8 cellular contexts compared by ENCODE assay signal in the genomic region with DNA sequence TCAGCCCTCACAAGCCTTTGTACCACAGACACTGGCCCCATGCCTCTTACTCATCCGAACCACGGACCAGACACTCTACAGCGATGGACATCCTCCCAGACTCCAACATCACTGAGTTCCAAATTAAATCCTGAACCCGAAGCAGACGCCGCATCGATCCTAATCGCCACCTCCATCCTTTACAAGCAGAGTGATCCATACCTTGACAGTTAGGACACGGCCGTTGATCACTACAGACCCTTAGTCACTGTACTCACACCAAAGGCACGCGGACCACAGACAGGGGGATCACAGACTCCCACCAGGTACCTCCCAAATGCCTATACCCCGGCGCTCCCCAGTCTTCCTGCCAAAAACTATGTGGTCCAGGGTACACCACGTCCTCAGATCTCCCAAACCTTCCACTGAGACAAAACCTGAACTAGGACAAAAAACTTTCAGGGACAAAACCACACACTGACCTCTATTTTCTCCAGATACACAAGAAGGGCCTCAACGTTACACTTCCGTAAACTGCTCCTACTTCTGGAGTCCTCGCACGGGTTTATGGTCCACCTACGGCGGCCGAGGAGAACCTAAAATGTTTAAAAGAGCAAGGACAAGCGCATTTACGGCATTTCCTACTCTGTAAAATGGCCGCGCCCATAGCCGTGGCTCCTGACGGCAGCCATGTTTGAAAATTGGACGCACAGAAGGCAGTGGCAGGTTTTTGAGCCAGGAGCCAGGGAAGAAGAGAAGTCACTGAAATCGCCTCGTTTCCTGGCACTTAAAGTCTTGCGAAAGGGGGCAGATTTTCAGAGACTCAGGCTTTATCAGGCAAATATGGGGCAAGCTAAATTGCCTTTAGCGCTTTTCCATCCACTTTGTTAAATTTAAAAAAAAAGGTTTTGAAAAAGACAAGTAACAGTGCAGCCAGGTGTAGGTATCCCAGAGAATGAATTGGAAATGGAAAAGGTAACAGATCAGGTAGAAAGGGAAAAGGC. TPM values are rescaled to one million over a fixed set of nuclear protein-coding genes. Genes with fewer than 3 reads are reported as not detected.
DNase-seq lines count a peak whose midpoint lies in the region; ATAC-seq and TF ChIP-seq lines count a peak whose summit lies in the region.

Gene ZNF350 (minus strand): TSS at position 532 of the 983 bp plus-strand sequence. CDS start 12,480 bp downstream, outside the sequence.

- no peak within 1 kb of the TSS for H2BK120ac ChIP-seq in IMR-90 (ENCODE audit: low read depth, low read length)

- H3K4me3 ChIP-seq in CD8-positive, alpha-beta T cell (ENCODE audit: low read depth, low read length), result peak within 1 kb of the TSS; percentile 92
- H3K4me3 ChIP-seq in IMR-90 (ENCODE audit: insufficient read depth, low read depth, low read length), result peak within 1 kb of the TSS; percentile 93

- 0% methylated on average over 11 of the region's 33 CpGs; no CpG with 5 or more reads in 1 of the 2 experiments for WGBS in IMR-90 (ENCODE audit: extremely low coverage in 2 of 2, insufficient read length in 1 of 2), 2 experiments

- no peaks in the 10 kb centered on the region for H3K27me3 Mint-ChIP-seq in CD8-positive, alpha-beta T cell (ENCODE audit: low read depth)
- H3K27me3 Mint-ChIP-seq in natural killer cell (ENCODE audit: low read depth in 2 of 2), result no peaks in the 10 kb centered on the region

- no peaks in the 10 kb centered on the region for H4K20me1 ChIP-seq in IMR-90 (ENCODE audit: insufficient read depth, low read length)

- peak within 1 kb of the TSS; percentile 63 for H3K56ac ChIP-seq in IMR-90 (ENCODE audit: extremely low read depth, insufficient read depth, low read length)

- H3K27me3 ChIP-seq in CD8-positive, alpha-beta T cell (ENCODE audit: insufficient read depth, low read length), result no peaks in the 10 kb centered on the region
- H3K27me3 ChIP-seq in IMR-90 (ENCODE audit: control insufficient read depth, insufficient read depth, low read length), result no peaks in the 10 kb centered on the region

- peak; percentile 85 for TF ChIP-seq POLR2A in IMR-90 (IDR thresholded peaks at IDR 0.05; ENCODE audit: low read depth, low read length)

- peak within 1 kb of the TSS; percentile 95 for H3K27ac Mint-ChIP-seq in CD8-positive, alpha-beta T cell
- peak within 1 kb of the TSS; percentile 90 to 96 for H3K27ac Mint-ChIP-seq in natural killer cell

- TF ChIP-seq RAD21 in IMR-90 (IDR thresholded peaks at IDR 0.05; ENCODE audit: low read length), result peak; percentile 11; the same call in 1 of the 2 replicates

- in situ Hi-C loops in IMR-90 (cut with MboI; ENCODE audit: low sequenced_read_pairs), result no loop called here

- 0 out of 2 replicates have a peak within 1 kb of the TSS, but pooled peaks have one; percentile 40 for H3K23ac ChIP-seq in IMR-90 (ENCODE audit: low read depth, low read length)

- peak within 1 kb of the TSS; percentile 79 for H2AK9ac ChIP-seq in IMR-90 (replicated peaks; ENCODE audit: low read depth, low read length, poor library complexity)

- H3K9ac ChIP-seq in IMR-90 (ENCODE audit: low read depth, low read length), result peak within 1 kb of the TSS; percentile 88

- DNase-seq in CD8-positive, alpha-beta T cell, result peak; percentile 74 to 95 (median 85)
- DNase-seq in GM20000 (ENCODE audit: low spot score), result peak; percentile 78
- DNase-seq in IMR-90, result peak; percentile 97
- DNase-seq in RPMI8226, result peak; percentile 95
- peak; percentile 80 for DNase-seq in activated T-helper 9 cell treated with anti-CD3 and anti-CD28 coated beads, Interleukin-2, amount 50 U/mL, for 16 hours (ENCODE audit: low read depth)
- peak; percentile 96 for DNase-seq in fibroblast of peridontal ligament (ENCODE audit: extremely low read depth)
- peak; percentile 86 for DNase-seq in natural killer cell
- DNase-seq in stimulated activated naive CD4-positive, alpha-beta T cell (lab: John Stamatoyannopoulos, UW), result peak; percentile 77 to 90 (median 87)

- no peak for TF ChIP-seq CTCF in CD8-positive, alpha-beta T cell (IDR thresholded peaks at IDR 0.05)
- TF ChIP-seq CTCF in GM20000 (IDR thresholded peaks at IDR 0.05; ENCODE audit: extremely low read depth, missing control alignments) (no peak), IMR-90 (conservative IDR thresholded peaks at IDR 0.05; ENCODE audit: low read depth, low read length) (no peak), natural killer cell (IDR thresholded peaks at IDR 0.05) (no peak)

- peak within 1 kb of the TSS; percentile 45 for H2BK5ac ChIP-seq in IMR-90 (ENCODE audit: low read depth, low read length, poor library complexity, severe bottlenecking)

- peaks cover 21% of the 10 kb centered on the region for H3K9me3 ChIP-seq in CD8-positive, alpha-beta T cell (ENCODE audit: low read length)
- H3K9me3 ChIP-seq in IMR-90 (ENCODE audit: control insufficient read depth, insufficient read depth, low read length), result peaks cover 14% of the 10 kb centered on the region

- POLR2A ChIA-PET in CD8-positive, alpha-beta T cell (lab: Charles Lee), result interaction anchor here (0.9 kb wide), 1 partner anchor 63 kb away, joined by 3 read pairs; no protein-coding TSS in a partner anchor
- POLR2A ChIA-PET in IMR-90 (lab: Charles Lee; ENCODE audit: unreplicated experiment), result no interaction called here

- peaks cover 8 to 15% of the 10 kb centered on the region in 2 experiments; a peak in 3 of 4 replicates for H3K79me1 ChIP-seq in IMR-90 (ENCODE audit: low read depth in 1 of 2, low read length in 2 of 2)

- peak within 1 kb of the TSS; percentile 96 for H3K4me3 Mint-ChIP-seq in CD8-positive, alpha-beta T cell
- peak within 1 kb of the TSS; percentile 96 for H3K4me3 Mint-ChIP-seq in natural killer cell

- H4K5ac ChIP-seq in IMR-90 (ENCODE audit: low read depth, low read length), result peak within 1 kb of the TSS; percentile 80

- peak within 1 kb of the TSS; percentile 77 for H3K27ac ChIP-seq in CD8-positive, alpha-beta T cell (ENCODE audit: low read depth, low read length)
- H3K27ac ChIP-seq in IMR-90 (ENCODE audit: insufficient read depth, low read length), result peak within 1 kb of the TSS; percentile 38

- H2BK20ac ChIP-seq in IMR-90 (ENCODE audit: low read depth, low read length), result no peak within 1 kb of the TSS

- peaks cover 44% of the 10 kb centered on the region for H3K9me3 Mint-ChIP-seq in CD8-positive, alpha-beta T cell
- H3K9me3 Mint-ChIP-seq in natural killer cell, result peaks cover 8 to 29% of the 10 kb centered on the region in 2 donors

- peak within 1 kb of the TSS; percentile 47 for H2AK5ac ChIP-seq in IMR-90 (ENCODE audit: low read depth, low read length)

- peak within 1 kb of the TSS; percentile 61 to 92 for H4K8ac ChIP-seq in IMR-90 (ENCODE audit: low read depth in 2 of 2, low read length in 2 of 2)

- H2AFZ ChIP-seq in IMR-90 (replicated peaks; ENCODE audit: low read length, poor library complexity), result peak within 1 kb of the TSS; percentile 88

- peak; percentile 99 for ATAC-seq in CD8-positive, alpha-beta T cell
- ATAC-seq in IMR-90 (ENCODE audit: low read depth) (peak; percentile 100), natural killer cell (peak; percentile 98 to 100 (median 98))

- H3K4me1 ChIP-seq in CD8-positive, alpha-beta T cell (ENCODE audit: insufficient read depth, low read length), result peaks cover 5% of the 10 kb centered on the region
- H3K4me1 ChIP-seq in IMR-90 (ENCODE audit: control insufficient read depth, insufficient read depth, low read length), result no peaks in the 10 kb centered on the region

- no peaks in the 10 kb centered on the region for H3K9me1 ChIP-seq in IMR-90 (ENCODE audit: insufficient read depth, low read length)

- dilution Hi-C loops in IMR-90 (cut with HindIII; ENCODE audit: low sequenced_read_pairs, unreplicated experiment), result no loop called here

- peaks cover 63% of the 10 kb centered on the region for H3K36me3 Mint-ChIP-seq in CD8-positive, alpha-beta T cell
- peaks cover 38% of the 10 kb centered on the region for H3K36me3 Mint-ChIP-seq in natural killer cell

- peak within 1 kb of the TSS; percentile 62 for H3K14ac ChIP-seq in IMR-90 (replicated peaks; ENCODE audit: low read depth, low read length)

- H2BK15ac ChIP-seq in IMR-90 (ENCODE audit: low read depth, low read length), result no peak within 1 kb of the TSS

- H3K18ac ChIP-seq in IMR-90 (ENCODE audit: low read depth, low read length), result no peak within 1 kb of the TSS

- H3K4ac ChIP-seq in IMR-90 (ENCODE audit: low read depth, low read length), result peak within 1 kb of the TSS; percentile 47

- intact Hi-C loops in CD8-positive, alpha-beta T cell (cut with DNase I, micrococcal nuclease), result loop anchor here (1.0 kb wide), 6 partner anchors 22 to 1379 kb away; partner anchors contain the start of genes ZNF613 (in 2 of the 2), ZNF614 (in 2 of the 2), ZNF615 (in 2 of the 2) and ZNF649 (in 2 of the 2)
- intact Hi-C loops in IMR-90 (cut with micrococcal nuclease) (no loop called here), natural killer cell (cut with micrococcal nuclease) (loop anchor here (1.0 kb wide), 4 partner anchors 22 to 81 kb away; partner anchors contain the start of genes ZNF432, ZNF614, ZNF615 and ZNF649)

- peaks cover 7% of the 10 kb centered on the region for H3K36me3 ChIP-seq in CD8-positive, alpha-beta T cell (ENCODE audit: insufficient read depth, low read length)
- no peaks in the 10 kb centered on the region; the same call in none of the 2 replicates for H3K36me3 ChIP-seq in IMR-90 (ENCODE audit: control insufficient read depth, insufficient read depth, low read length)

- peak within 1 kb of the TSS; percentile 14 for H4K91ac ChIP-seq in IMR-90 (ENCODE audit: insufficient read depth, low read depth, low read length)

- CTCF ChIA-PET in CD8-positive, alpha-beta T cell (lab: Charles Lee), result no interaction called here
- CTCF ChIA-PET in IMR-90 (lab: Yijun Ruan, JAX), result no interaction called here

- BruUV-seq in IMR-90 (replicated peaks; lab: Mats Ljungman, UMichigan), result TSS peak; percentile 52

- peak within 1 kb of the TSS; percentile 91 for H3K4me2 ChIP-seq in IMR-90 (ENCODE audit: low read depth, low read length)

- peaks cover 21% of the 10 kb centered on the region for H3K4me1 Mint-ChIP-seq in CD8-positive, alpha-beta T cell (ENCODE audit: low read depth)
- peaks cover 12 to 13% of the 10 kb centered on the region in 2 donors for H3K4me1 Mint-ChIP-seq in natural killer cell

TF ChIP-seq in IMR-90, 13 proteins besides CTCF, POLR2A, EP300 and RAD21 (continues in another document):
- peak; percentile 44; the same call in 1 of the 2 replicates for TF ChIP-seq MAFK (IDR thresholded peaks at IDR 0.05; ENCODE audit: low read depth, low read length)

RNA-seq across cellular contexts. Expression of gene ZNF350, which starts in this region (rescaled TPM):
- total RNA-seq in CD8-positive, alpha-beta T cell, result 10 to 100 TPM; 48.1 to 50.8 TPM
- total RNA-seq in IMR-90 (2012; rRNA removed) (12.8 and 14.0 TPM in 2 replicates), natural killer cell (10 to 100 TPM; 32.3 to 46.9 (median 36.6) TPM)
- polyA plus RNA-seq in IMR-90 (2012; rRNA removed), result 3.7 and 4.7 TPM in 2 replicates
- polyA plus RNA-seq in IMR-90 (2012; cell fraction: cytosol; rRNA removed), result 0.93 and 4.0 TPM in 2 replicates
- polyA plus RNA-seq in IMR-90 (2012; cell fraction: nucleus; rRNA removed; ENCODE audit: low replicate concordance), result 1.0 and 9.6 TPM in 2 replicates

Comparison
In these comparisons a context has a peak if more than half of its experiments do, and no peak if none do; other contexts are left out.
1. Peak in every context shown above with its lines: DNase-seq, ATAC-seq, H3K4me3 ChIP-seq and H3K27ac ChIP-seq.